In genomic region chr1:55696181-55696580, GRCh38 we compare ENCODE assay signal across 14 cellular contexts.
DNase-seq lines count a peak whose midpoint lies in the region; ATAC-seq and TF ChIP-seq lines count a peak whose summit lies in the region.
"Had no signal": no experiment of that assay in that cellular context is flagged by ENCODE, and none has a peak within 500 bp of the region (broad histone marks: within the 10 kb centered on the region; RNA-seq: fewer than 3 reads in every experiment).

No MANE protein-coding gene starts in this region.

- H3K27ac Mint-ChIP-seq in endodermal cell: no peak overlapping the region
- no peak overlapping the region for H3K27ac Mint-ChIP-seq in activated CD8-positive, alpha-beta T cell treated with anti-CD3 and anti-CD28 coated beads for 36 hours
- H3K27ac Mint-ChIP-seq: dendritic cell treated with granulocyte-macrophage colony-stimulating factor and Interleukin-4, amounts not matched to agents 40 ng/mL and 50 ng/mL, for 4 days; progenitor cell of endocrine pancreas; T-helper 1 cell treated with Interleukin-12 subunit alpha and Interleukin-12 subunit beta and Interleukin-4 antibody, amounts not matched to agents 30 μg/mL and 1 μg/mL, for 36 hours had no signal

- WGBS in endodermal cell (ENCODE audit: insufficient coverage in 1 of 2, insufficient read length in 1 of 2), 2 experiments: 92 to 96% methylated on average over 6 to 8 of the region's 8 CpGs

- peak overlapping the region; percentile 77 for H3K9ac ChIP-seq in skeletal muscle satellite cell (ENCODE audit: low read depth, low read length)
- no peak overlapping the region for H3K9ac ChIP-seq in endodermal cell (ENCODE audit: extremely low read depth, low read length, poor library complexity, severe bottlenecking)

- H3K27me3 ChIP-seq in cardiac muscle cell: no peaks in the 10 kb centered on the region
- no peaks in the 10 kb centered on the region for H3K27me3 ChIP-seq in skeletal muscle satellite cell (ENCODE audit: control insufficient read depth, insufficient read depth, low read length)
- H3K27me3 ChIP-seq in endodermal cell (ENCODE audit: control insufficient read depth, insufficient read depth, low read length, poor library complexity, severe bottlenecking): peaks cover 68% of the 10 kb centered on the region

- H3K27me3 Mint-ChIP-seq in endodermal cell (ENCODE audit: insufficient read depth): peaks cover 59% of the 10 kb centered on the region
- H3K27me3 Mint-ChIP-seq in activated CD8-positive, alpha-beta T cell treated with anti-CD3 and anti-CD28 coated beads for 36 hours: peaks cover 3% of the 10 kb centered on the region
- H3K27me3 Mint-ChIP-seq: dendritic cell treated with granulocyte-macrophage colony-stimulating factor and Interleukin-4, amounts not matched to agents 40 ng/mL and 50 ng/mL, for 4 days had no signal

- H3K4me1 Mint-ChIP-seq in endodermal cell: peaks cover 30% of the 10 kb centered on the region
- H3K4me1 Mint-ChIP-seq in activated CD8-positive, alpha-beta T cell treated with anti-CD3 and anti-CD28 coated beads for 36 hours (ENCODE audit: low read depth): no peaks in the 10 kb centered on the region

- peak; percentile 94 for DNase-seq in GM04504 (ENCODE audit: low read depth)
- peak; percentile 69 for DNase-seq in amniotic stem cell (lab: John Stamatoyannopoulos, UW)
- DNase-seq in cardiac muscle cell (ENCODE audit: low read depth in 1 of 2, low spot score in 1 of 2): peak; percentile 15 to 63
- DNase-seq in endodermal cell: no peak
- DNase-seq in activated CD8-positive, alpha-beta T cell treated with anti-CD3 and anti-CD28 coated beads for 36 hours: no peak
- no peak for DNase-seq in left lobe of liver (ENCODE audit: low spot score)
- DNase-seq in CD1c-positive myeloid dendritic cell (ENCODE audit: extremely low spot score): no peak
- DNase-seq: Calu3, kidney, NCI-H526 treated with DMSO at 0.1 percent for 48 hours had no signal

- ATAC-seq in activated CD8-positive, alpha-beta T cell treated with anti-CD3 and anti-CD28 coated beads for 36 hours: no peak
- no peak for ATAC-seq in left lobe of liver

- H3K36me3 ChIP-seq in cardiac muscle cell: no peaks in the 10 kb centered on the region
- no peaks in the 10 kb centered on the region for H3K36me3 ChIP-seq in skeletal muscle satellite cell (ENCODE audit: insufficient read depth, low read length)
- no peaks in the 10 kb centered on the region for H3K36me3 ChIP-seq in endodermal cell (ENCODE audit: control insufficient read depth, insufficient read depth, low read length)

- H3K4me3 ChIP-seq in cardiac muscle cell (no peak overlapping the region), skeletal muscle satellite cell (ENCODE audit: low read length) (no peak overlapping the region), endodermal cell (ENCODE audit: low read length) (no peak overlapping the region)

- CTCF ChIA-PET in activated CD8-positive, alpha-beta T cell treated with anti-CD3 and anti-CD28 coated beads for 36 hours (lab: Charles Lee): no interaction called here

- no peak overlapping the region for H3K4me2 ChIP-seq in skeletal muscle satellite cell (ENCODE audit: low read length)

- no peaks in the 10 kb centered on the region for H3K9me3 ChIP-seq in cardiac muscle cell (ENCODE audit: low read depth)
- H3K9me3 ChIP-seq in skeletal muscle satellite cell (replicated peaks; ENCODE audit: low read length): no peaks in the 10 kb centered on the region
- peaks cover 12% of the 10 kb centered on the region for H3K9me3 ChIP-seq in endodermal cell (ENCODE audit: control insufficient read depth, low read length)

- intact Hi-C loops in activated CD8-positive, alpha-beta T cell treated with anti-CD3 and anti-CD28 coated beads for 36 hours (cut with micrococcal nuclease): no loop called here

- no peak for TF ChIP-seq CTCF in cardiac muscle cell (IDR thresholded peaks at IDR 0.05; ENCODE audit: low read depth, low read length)
- no peak for TF ChIP-seq CTCF in endodermal cell (conservative IDR thresholded peaks at IDR 0.05)
- no peak for TF ChIP-seq CTCF in activated CD8-positive, alpha-beta T cell treated with anti-CD3 and anti-CD28 coated beads for 36 hours (IDR thresholded peaks at IDR 0.05)

- H3K4me3 Mint-ChIP-seq in endodermal cell: no peak overlapping the region
- H3K4me3 Mint-ChIP-seq in activated CD8-positive, alpha-beta T cell treated with anti-CD3 and anti-CD28 coated beads for 36 hours: no peak overlapping the region
- H3K4me3 Mint-ChIP-seq: dendritic cell treated with granulocyte-macrophage colony-stimulating factor and Interleukin-4, amounts not matched to agents 40 ng/mL and 50 ng/mL, for 4 days; T-helper 1 cell treated with Interleukin-12 subunit alpha and Interleukin-12 subunit beta and Interleukin-4 antibody, amounts not matched to agents 30 μg/mL and 1 μg/mL, for 36 hours had no signal

- H3K27ac ChIP-seq in cardiac muscle cell: peak overlapping the region; percentile 7
- H3K27ac ChIP-seq in endodermal cell (ENCODE audit: low read depth, low read length): no peak overlapping the region

- peaks cover 35% of the 10 kb centered on the region for H3K4me1 ChIP-seq in cardiac muscle cell (ENCODE audit: low read depth)
- H3K4me1 ChIP-seq in skeletal muscle satellite cell (ENCODE audit: control insufficient read depth, insufficient read depth, low read length): peaks cover 54% of the 10 kb centered on the region
- H3K4me1 ChIP-seq in endodermal cell (ENCODE audit: control insufficient read depth, insufficient read depth, low read length): peaks cover 3% of the 10 kb centered on the region

- H3K36me3 Mint-ChIP-seq in endodermal cell (ENCODE audit: low read depth): no peaks in the 10 kb centered on the region
- no peaks in the 10 kb centered on the region for H3K36me3 Mint-ChIP-seq in activated CD8-positive, alpha-beta T cell treated with anti-CD3 and anti-CD28 coated beads for 36 hours (ENCODE audit: low read depth)

- POLR2A ChIA-PET in activated CD8-positive, alpha-beta T cell treated with anti-CD3 and anti-CD28 coated beads for 36 hours (lab: Charles Lee): no interaction called here

- H3K9me3 Mint-ChIP-seq in endodermal cell: no peaks in the 10 kb centered on the region
- H3K9me3 Mint-ChIP-seq in activated CD8-positive, alpha-beta T cell treated with anti-CD3 and anti-CD28 coated beads for 36 hours: no peaks in the 10 kb centered on the region
- H3K9me3 Mint-ChIP-seq: dendritic cell treated with granulocyte-macrophage colony-stimulating factor and Interleukin-4, amounts not matched to agents 40 ng/mL and 50 ng/mL, for 4 days; T-helper 1 cell treated with Interleukin-12 subunit alpha and Interleukin-12 subunit beta and Interleukin-4 antibody, amounts not matched to agents 30 μg/mL and 1 μg/mL, for 36 hours had no signal

Comparison
In these comparisons a context has a peak if more than half of its experiments do, and no peak if none do; other contexts are left out.
1. DNase-seq: peak in GM04504 (single experiment), amniotic stem cell (single experiment) and cardiac muscle cell (2 of 2); none in endodermal cell (single experiment), activated CD8-positive, alpha-beta T cell treated with anti-CD3 and anti-CD28 coated beads for 36 hours (single experiment), left lobe of liver (single experiment) and CD1c-positive myeloid dendritic cell (single experiment).